Comparison of ENCODE assay signal across 9 cellular contexts in the genomic region with DNA sequence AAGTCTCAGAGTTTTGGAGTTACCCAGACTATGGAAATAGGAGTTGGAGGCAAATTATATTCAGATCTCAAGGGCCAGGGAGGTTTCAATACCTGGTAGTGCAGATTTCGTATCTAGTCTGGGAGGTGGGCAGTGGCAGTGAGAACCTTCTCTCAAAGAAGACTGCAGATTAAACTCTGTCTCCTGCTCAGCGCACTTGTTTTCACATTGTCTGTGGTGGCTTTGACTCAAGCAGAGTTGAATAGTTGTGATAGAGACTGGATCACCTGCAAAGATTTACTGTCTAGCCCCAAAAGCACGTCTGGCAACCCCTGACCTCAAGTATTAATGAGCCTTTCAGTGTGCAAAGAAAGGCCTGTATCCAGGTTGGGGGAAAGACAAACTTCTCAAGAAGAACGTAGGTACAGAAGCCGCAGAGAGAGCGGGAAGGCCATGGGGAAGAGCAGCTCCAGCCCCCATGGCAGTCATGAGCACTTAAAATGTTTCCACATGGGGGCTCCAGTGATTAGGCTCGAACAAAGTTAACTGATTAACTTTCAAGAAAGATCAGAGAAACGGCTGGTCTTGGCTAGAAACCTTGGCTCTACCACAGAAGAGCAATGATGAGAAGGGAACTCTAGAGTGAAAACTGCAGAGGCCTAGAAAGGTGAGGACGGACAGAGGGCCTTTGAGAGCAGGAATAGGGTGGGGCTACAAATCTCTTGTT. TPM values are rescaled to one million over a fixed set of nuclear protein-coding genes. Genes with fewer than 3 reads are reported as not detected.
DNase-seq lines count a peak whose midpoint lies in the region; TF ChIP-seq lines count a peak whose summit lies in the region.
"Had no signal": no experiment of that assay in that cellular context is flagged by ENCODE, and none has a peak within 500 bp of the region (broad histone marks: within the 10 kb centered on the region; RNA-seq: fewer than 3 reads in every experiment).

No MANE protein-coding gene starts in this region.

- peaks cover 66% of the 10 kb centered on the region for H3K4me1 Mint-ChIP-seq in activated CD4-positive, alpha-beta T cell treated with anti-CD3 and anti-CD28 coated beads, Interleukin-2, amount 10 ng/mL, durations not matched to agents 7 days and 5 days

- H3K27ac ChIP-seq in adrenal gland (peak overlapping the region; percentile 17 to 92 (median 76)), thymus (ENCODE audit: low read depth) (peak overlapping the region; percentile 81)

- H3K36me3 ChIP-seq in adrenal gland (replicated peaks in 1 of 2) (no peaks in the 10 kb centered on the region), thymus (ENCODE audit: control insufficient read depth, insufficient read depth) (no peaks in the 10 kb centered on the region)

- H3K27ac Mint-ChIP-seq in activated CD4-positive, alpha-beta T cell treated with anti-CD3 and anti-CD28 coated beads, Interleukin-2, amount 10 ng/mL, durations not matched to agents 7 days and 5 days, result peak overlapping the region; percentile 97

- peak; percentile 21 for DNase-seq in activated CD4-positive, alpha-beta T cell treated with anti-CD3 and anti-CD28 coated beads, Interleukin-2, amount 10 ng/mL, durations not matched to agents 7 days and 5 days
- no peak for DNase-seq in activated CD4-positive, alpha-beta T cell treated with anti-CD3 and anti-CD28 coated beads, Interleukin-2, amount 50 U/mL, for 4 hours
- DNase-seq in adrenal gland, result no peak
- peak; percentile 17 for DNase-seq in medulla oblongata (ENCODE audit: extremely low spot score)
- DNase-seq in NCI-H748 (lab: John Stamatoyannopoulos, UW; ENCODE audit: unreplicated experiment), result no peak
- DNase-seq in activated CD8-positive, alpha-beta memory T cell treated with anti-CD3 and anti-CD28 coated beads, Interleukin-2, amount 50 U/mL, for 48 hours, result no peak
- no peak for DNase-seq in NCI-H1105 treated with DMSO at 0.1 percent for 48 hours (lab: John Stamatoyannopoulos, UW)
- DNase-seq: NCI-H1436 treated with DMSO at 0.1 percent for 48 hours had no signal

- POLR2A ChIA-PET in activated CD4-positive, alpha-beta T cell treated with anti-CD3 and anti-CD28 coated beads, Interleukin-2, amount 10 ng/mL, durations not matched to agents 7 days and 5 days (lab: Charles Lee), result interaction anchor here (2.8 kb wide), 1 partner anchor 46 kb away, joined by 24 read pairs; a partner anchor contains a TSS

- H3K4me3 ChIP-seq in adrenal gland, result no peak overlapping the region
- no peak overlapping the region for H3K4me3 ChIP-seq in thymus (ENCODE audit: low read length)

- WGBS in adrenal gland, 4 donors, result 76 to 83% (median 82%) methylated on average over 9 of the region's 9 CpGs
- 79% methylated on average over 9 of the region's 9 CpGs for WGBS in thymus

- H3K9me3 Mint-ChIP-seq in activated CD4-positive, alpha-beta T cell treated with anti-CD3 and anti-CD28 coated beads, Interleukin-2, amount 10 ng/mL, durations not matched to agents 7 days and 5 days, result peaks cover 3% of the 10 kb centered on the region

- H3K4me1 ChIP-seq in adrenal gland (replicated peaks in 1 of 2) (peaks cover 0 to 11% of the 10 kb centered on the region in 2 donors), thymus (ENCODE audit: control insufficient read depth, insufficient read depth, low read length) (peaks cover 18% of the 10 kb centered on the region)

- TF ChIP-seq POLR2A in adrenal gland (IDR thresholded peaks at IDR 0.05), result no peak

- no peaks in the 10 kb centered on the region for H3K27me3 Mint-ChIP-seq in activated CD4-positive, alpha-beta T cell treated with anti-CD3 and anti-CD28 coated beads, Interleukin-2, amount 10 ng/mL, durations not matched to agents 7 days and 5 days

- peaks cover 47% of the 10 kb centered on the region for H3K36me3 Mint-ChIP-seq in activated CD4-positive, alpha-beta T cell treated with anti-CD3 and anti-CD28 coated beads, Interleukin-2, amount 10 ng/mL, durations not matched to agents 7 days and 5 days (ENCODE audit: low read depth)

- H3K9me3 ChIP-seq in adrenal gland (replicated peaks in 1 of 3) (no peaks in the 10 kb centered on the region), thymus (ENCODE audit: control insufficient read depth) (no peaks in the 10 kb centered on the region)

- intact Hi-C loops in adrenal gland (cut with DNase I), result loop anchor here (5.0 kb wide), 1 partner anchor 133 kb away; no protein-coding TSS in a partner anchor

- TF ChIP-seq CTCF in adrenal gland (IDR thresholded peaks at IDR 0.05), result no peak

- peak overlapping the region; percentile 69 for H3K4me3 Mint-ChIP-seq in activated CD4-positive, alpha-beta T cell treated with anti-CD3 and anti-CD28 coated beads, Interleukin-2, amount 10 ng/mL, durations not matched to agents 7 days and 5 days

- H3K27me3 ChIP-seq in adrenal gland (no peaks in the 10 kb centered on the region), thymus (ENCODE audit: control insufficient read depth, insufficient read depth) (no peaks in the 10 kb centered on the region)

- CTCF ChIA-PET in activated CD4-positive, alpha-beta T cell treated with anti-CD3 and anti-CD28 coated beads, Interleukin-2, amount 10 ng/mL, durations not matched to agents 7 days and 5 days (lab: Charles Lee), result interaction anchor here (3.2 to 3.8 kb wide), 2 partner anchors 47 to 85 kb away, joined by 13 to 23 read pairs; a partner anchor contains a TSS

RNA-seq across cellular contexts. Expression of a gene that starts 15.3 kb away (rescaled TPM):
- 10 to 100 TPM; 22.7 to 23.6 TPM for total RNA-seq in activated CD4-positive, alpha-beta T cell treated with anti-CD3 and anti-CD28 coated beads, Interleukin-2, amount 10 ng/mL, durations not matched to agents 7 days and 5 days
- total RNA-seq in adrenal gland, result 1 to 10 TPM; 1.2 to 5.1 (median 3.2) TPM
- polyA plus RNA-seq in adrenal gland (1 to 10 TPM; 3.1 to 4.9 (median 4.2) TPM), thymus (21.7 TPM)

RNA-seq across cellular contexts. Expression of a gene that starts 46.5 kb away (rescaled TPM):
- 10 to 100 TPM; 76.4 to 79.8 TPM for total RNA-seq in activated CD4-positive, alpha-beta T cell treated with anti-CD3 and anti-CD28 coated beads, Interleukin-2, amount 10 ng/mL, durations not matched to agents 7 days and 5 days
- total RNA-seq in adrenal gland, result 10 to 100 TPM; 11.3 to 33.2 (median 23.4) TPM
- polyA plus RNA-seq in adrenal gland, result 10 to 100 TPM; 34.3 to 63.2 (median 39.5) TPM
- 69.6 TPM for polyA plus RNA-seq in thymus

Comparison
In these comparisons a context has a peak if more than half of its experiments do, and no peak if none do; other contexts are left out.
1. DNase-seq: peak in activated CD4-positive, alpha-beta T cell treated with anti-CD3 and anti-CD28 coated beads, Interleukin-2, amount 10 ng/mL, durations not matched to agents 7 days and 5 days (single experiment) and medulla oblongata (single experiment); none in activated CD4-positive, alpha-beta T cell treated with anti-CD3 and anti-CD28 coated beads, Interleukin-2, amount 50 U/mL, for 4 hours (0 of 2), adrenal gland (0 of 7), NCI-H748 (single experiment), activated CD8-positive, alpha-beta memory T cell treated with anti-CD3 and anti-CD28 coated beads, Interleukin-2, amount 50 U/mL, for 48 hours (single experiment) and NCI-H1105 treated with DMSO at 0.1 percent for 48 hours (single experiment).